ENCODE assay signal across 18 cellular contexts in genomic region chr19:7428651-7429113, GRCh38.
DNase-seq lines count a peak whose midpoint lies in the region; ATAC-seq and TF ChIP-seq lines count a peak whose summit lies in the region.
"Had no signal": no experiment of that assay in that cellular context is flagged by ENCODE, and none has a peak within 500 bp of the region (broad histone marks: within the 10 kb centered on the region; RNA-seq: fewer than 3 reads in every experiment).

No MANE protein-coding gene starts in this region.

- peak in 1 of 2 donors; percentile 73 for TF ChIP-seq POLR2A in Peyer's patch (IDR thresholded peaks at IDR 0.05)

- H3K27me3 Mint-ChIP-seq in activated CD8-positive, alpha-beta memory T cell treated with anti-CD3 and anti-CD28 coated beads, Interleukin-2, amount 10 ng/mL, durations not matched to agents 7 days and 5 days: no peaks in the 10 kb centered on the region
- no peaks in the 10 kb centered on the region for H3K27me3 Mint-ChIP-seq in chondrocyte (ENCODE audit: low read depth)
- H3K27me3 Mint-ChIP-seq: activated naive CD8-positive, alpha-beta T cell treated with anti-CD3 and anti-CD28 coated beads, Interleukin-2, amount 10 ng/mL, durations not matched to agents 7 days and 5 days had no signal

- H3K4me1 ChIP-seq in Peyer's patch (peaks cover 0 to 17% (median 0%) of the 10 kb centered on the region in 4 donors), smooth muscle cell (ENCODE audit: low read depth) (no peaks in the 10 kb centered on the region)
- H3K4me1 ChIP-seq: BLaER1, left lung had no signal

- no peaks in the 10 kb centered on the region for H3K9me3 Mint-ChIP-seq in activated CD8-positive, alpha-beta memory T cell treated with anti-CD3 and anti-CD28 coated beads, Interleukin-2, amount 10 ng/mL, durations not matched to agents 7 days and 5 days (ENCODE audit: low read depth)
- no peaks in the 10 kb centered on the region for H3K9me3 Mint-ChIP-seq in chondrocyte (ENCODE audit: low read depth)
- H3K9me3 Mint-ChIP-seq: activated naive CD8-positive, alpha-beta T cell treated with anti-CD3 and anti-CD28 coated beads, Interleukin-2, amount 10 ng/mL, durations not matched to agents 7 days and 5 days had no signal

- H3K27ac ChIP-seq in Peyer's patch (peak overlapping the region in 3 of 4 donors; percentile 35 to 80 (median 53)), smooth muscle cell (ENCODE audit: low read depth) (peak overlapping the region; percentile 22)
- H3K27ac ChIP-seq: BLaER1, body of pancreas had no signal

- no peak overlapping the region for H3K4me2 ChIP-seq in smooth muscle cell
- H3K4me2 ChIP-seq: BLaER1 had no signal

- H3K27me3 ChIP-seq in Peyer's patch: no peaks in the 10 kb centered on the region
- H3K27me3 ChIP-seq in smooth muscle cell (ENCODE audit: low read depth): no peaks in the 10 kb centered on the region
- no peaks in the 10 kb centered on the region for H3K27me3 ChIP-seq in MG63
- H3K27me3 ChIP-seq: BLaER1, body of pancreas, left lung had no signal

- H2AFZ ChIP-seq in smooth muscle cell (ENCODE audit: low read depth): no peak overlapping the region

- peak; percentile 49 for DNase-seq in activated CD8-positive, alpha-beta memory T cell treated with anti-CD3 and anti-CD28 coated beads, Interleukin-2, amount 10 ng/mL, durations not matched to agents 7 days and 5 days
- DNase-seq in activated CD8-positive, alpha-beta memory T cell treated with anti-CD3 and anti-CD28 coated beads, Interleukin-2, amount 50 U/mL, for 48 hours: no peak
- DNase-seq in Peyer's patch (peak in 2 of 3 donors; percentile 88 to 90), smooth muscle cell (lab: John Stamatoyannopoulos, UW; ENCODE audit: unreplicated experiment) (no peak), MG63 (no peak), foreskin melanocyte (no peak), chondrocyte (ENCODE audit: low spot score) (no peak)
- DNase-seq: activated CD4-positive, CD25-positive, alpha-beta regulatory T cell treated with anti-CD3 and anti-CD28 coated beads, Interleukin-2, amount 50 U/mL, for 72 hours; activated CD8-positive, alpha-beta memory T cell treated with anti-CD3 and anti-CD28 coated beads, Interleukin-2, amount 50 U/mL, for 4 hours; activated naive CD8-positive, alpha-beta T cell treated with anti-CD3 and anti-CD28 coated beads, Interleukin-2, amount 10 ng/mL, durations not matched to agents 7 days and 5 days; body of pancreas; NCI-H1417; NCI-H510A treated with DMSO at 0.1 percent for 48 hours; RPMI8226 had no signal

- H3K36me3 ChIP-seq in Peyer's patch (no peaks in the 10 kb centered on the region), smooth muscle cell (ENCODE audit: low read depth) (no peaks in the 10 kb centered on the region), MG63 (peaks cover 7% of the 10 kb centered on the region)

- peaks cover 96% of the 10 kb centered on the region for H4K20me1 ChIP-seq in smooth muscle cell (ENCODE audit: low read depth)

- ATAC-seq in activated CD8-positive, alpha-beta memory T cell treated with anti-CD3 and anti-CD28 coated beads, Interleukin-2, amount 10 ng/mL, durations not matched to agents 7 days and 5 days: peak; percentile 71
- ATAC-seq in esophagus mucosa: peak; percentile 3
- ATAC-seq: body of pancreas, left lung, SK-N-SH treated with all-trans-retinoic acid at 6 μM for 48 hours had no signal

- H3K36me3 Mint-ChIP-seq in activated CD8-positive, alpha-beta memory T cell treated with anti-CD3 and anti-CD28 coated beads, Interleukin-2, amount 10 ng/mL, durations not matched to agents 7 days and 5 days: peaks cover 8% of the 10 kb centered on the region
- H3K36me3 Mint-ChIP-seq in chondrocyte (ENCODE audit: low read depth): no peaks in the 10 kb centered on the region

- H3K9ac ChIP-seq in smooth muscle cell (ENCODE audit: low read depth): no peak overlapping the region
- H3K9ac ChIP-seq: BLaER1 had no signal

- H3F3A ChIP-seq in smooth muscle cell (ENCODE audit: low read depth): no peaks in the 10 kb centered on the region

- peak overlapping the region; percentile 86 for H3K27ac Mint-ChIP-seq in activated CD8-positive, alpha-beta memory T cell treated with anti-CD3 and anti-CD28 coated beads, Interleukin-2, amount 10 ng/mL, durations not matched to agents 7 days and 5 days
- H3K27ac Mint-ChIP-seq in chondrocyte (ENCODE audit: unreplicated experiment): no peak overlapping the region
- H3K27ac Mint-ChIP-seq: activated naive CD8-positive, alpha-beta T cell treated with anti-CD3 and anti-CD28 coated beads, Interleukin-2, amount 10 ng/mL, durations not matched to agents 7 days and 5 days had no signal

- peaks cover 28% of the 10 kb centered on the region for H3K79me2 ChIP-seq in smooth muscle cell (ENCODE audit: low read depth)

- peaks cover 38% of the 10 kb centered on the region for H3K4me1 Mint-ChIP-seq in activated CD8-positive, alpha-beta memory T cell treated with anti-CD3 and anti-CD28 coated beads, Interleukin-2, amount 10 ng/mL, durations not matched to agents 7 days and 5 days
- H3K4me1 Mint-ChIP-seq in chondrocyte (ENCODE audit: low read depth): peaks cover 5% of the 10 kb centered on the region

- CTCF ChIA-PET in activated CD8-positive, alpha-beta memory T cell treated with anti-CD3 and anti-CD28 coated beads, Interleukin-2, amount 10 ng/mL, durations not matched to agents 7 days and 5 days (lab: Charles Lee): interaction anchor here (1.3 kb wide), 1 partner anchor 327 kb away, joined by 3 read pairs; no protein-coding TSS in a partner anchor

- TF ChIP-seq CTCF in Peyer's patch (IDR thresholded peaks at IDR 0.05): no peak
- no peak for TF ChIP-seq CTCF in smooth muscle cell (IDR thresholded peaks at IDR 0.05; ENCODE audit: borderline replicate concordance, insufficient read depth, poor library complexity, severe bottlenecking)
- no peak for TF ChIP-seq CTCF in chondrocyte (IDR thresholded peaks at IDR 0.05)

- H3K9me3 ChIP-seq in Peyer's patch (no peaks in the 10 kb centered on the region), smooth muscle cell (replicated peaks; ENCODE audit: low read depth) (no peaks in the 10 kb centered on the region), MG63 (no peaks in the 10 kb centered on the region)
- H3K9me3 ChIP-seq: BLaER1, body of pancreas, left lung had no signal

- peak overlapping the region; percentile 63 for H3K4me3 Mint-ChIP-seq in activated CD8-positive, alpha-beta memory T cell treated with anti-CD3 and anti-CD28 coated beads, Interleukin-2, amount 10 ng/mL, durations not matched to agents 7 days and 5 days
- H3K4me3 Mint-ChIP-seq in chondrocyte (ENCODE audit: unreplicated experiment): no peak overlapping the region
- H3K4me3 Mint-ChIP-seq: activated naive CD8-positive, alpha-beta T cell treated with anti-CD3 and anti-CD28 coated beads, Interleukin-2, amount 10 ng/mL, durations not matched to agents 7 days and 5 days had no signal

- WGBS in smooth muscle cell (ENCODE audit: low lambda C conversion rate): 96% methylated on average over 20 of the region's 20 CpGs

- no peak overlapping the region for H3K4me3 ChIP-seq in Peyer's patch
- H3K4me3 ChIP-seq in smooth muscle cell: no peak overlapping the region
- H3K4me3 ChIP-seq in MG63: no peak overlapping the region
- H3K4me3 ChIP-seq: BLaER1, body of pancreas, left lung had no signal

Comparison
In these comparisons a context has a peak if more than half of its experiments do, and no peak if none do; other contexts are left out.
1. DNase-seq: peak in activated CD8-positive, alpha-beta memory T cell treated with anti-CD3 and anti-CD28 coated beads, Interleukin-2, amount 10 ng/mL, durations not matched to agents 7 days and 5 days (single experiment) and Peyer's patch (2 of 3); none in activated CD8-positive, alpha-beta memory T cell treated with anti-CD3 and anti-CD28 coated beads, Interleukin-2, amount 50 U/mL, for 48 hours (single experiment), smooth muscle cell (single experiment), MG63 (single experiment), foreskin melanocyte (single experiment) and chondrocyte (single experiment).